8 cellular contexts compared by ENCODE assay signal in genomic region chr1:206479164-206480125, GRCh38. TPM values are rescaled to one million over a fixed set of nuclear protein-coding genes. Genes with fewer than 3 reads are reported as not detected.
DNase-seq lines count a peak whose midpoint lies in the region; ATAC-seq and TF ChIP-seq lines count a peak whose summit lies in the region.

No MANE protein-coding gene starts in this region.

- peak overlapping the region in 1 of 3 experiments; percentile 33 for H3K4me3 Mint-ChIP-seq in nephron

- H3K9me3 ChIP-seq in PC-9 (ENCODE audit: insufficient read depth, low read depth) (no peaks in the 10 kb centered on the region), esophagus muscularis mucosa (no peaks in the 10 kb centered on the region), thyroid gland (no peaks in the 10 kb centered on the region)

- WGBS in esophagus muscularis mucosa = 81% methylated on average over 14 of the region's 14 CpGs
- WGBS in thyroid gland, 2 donors = 59 to 73% methylated on average over 7 to 12 of the region's 14 CpGs

- POLR2A ChIA-PET in PC-9 (lab: Charles Lee; ENCODE audit: unreplicated experiment) = no interaction called here

- CTCF ChIA-PET in PC-9 (lab: Charles Lee) = interaction anchor here (0.6 to 1.2 kb wide), 6 partner anchors 9 to 364 kb away, joined by 3 to 12 read pairs (median 4); partner anchors contain the start of gene IKBKE

- no peak for TF ChIP-seq EP300 in esophagus muscularis mucosa (IDR thresholded peaks at IDR 0.05)

- peaks cover 19% of the 10 kb centered on the region for H3K36me3 Mint-ChIP-seq in nephron (ENCODE audit: low read depth)

- peaks cover 6% of the 10 kb centered on the region for H3K4me1 Mint-ChIP-seq in nephron

- H3K36me3 ChIP-seq in PC-9 (ENCODE audit: low read depth) = peaks cover 6% of the 10 kb centered on the region; the same call in 1 of the 2 replicates
- peaks cover 0 to 38% (median 9%) of the 10 kb centered on the region in 4 donors for H3K36me3 ChIP-seq in esophagus muscularis mucosa
- no peaks in the 10 kb centered on the region for H3K36me3 ChIP-seq in thyroid gland

- ATAC-seq in HG03432 (IDR thresholded peaks at IDR 0.05; ENCODE audit: unreplicated experiment) = no peak

- no peak overlapping the region for H2AFZ ChIP-seq in PC-9

- no peaks in the 10 kb centered on the region for H3K9me3 Mint-ChIP-seq in nephron

- BruUV-seq in PC-9 (replicated peaks; lab: Mats Ljungman, UMichigan) = no TSS peak

- H3K27me3 ChIP-seq in PC-9 (ENCODE audit: insufficient read depth, low read depth) = no peaks in the 10 kb centered on the region
- no peaks in the 10 kb centered on the region for H3K27me3 ChIP-seq in esophagus muscularis mucosa
- no peaks in the 10 kb centered on the region for H3K27me3 ChIP-seq in thyroid gland

- H3K9me2 ChIP-seq in PC-9 (ENCODE audit: insufficient read depth) = no peaks in the 10 kb centered on the region

- TF ChIP-seq CTCF in PC-9 (conservative IDR thresholded peaks at IDR 0.05) (peak; percentile 93), esophagus muscularis mucosa (IDR thresholded peaks at IDR 0.05) (peak; percentile 77 to 83 (median 77)), nephron (IDR thresholded peaks at IDR 0.05; ENCODE audit: unreplicated experiment in 3 of 3) (peak; percentile 64 to 84 (median 80)), thyroid gland (IDR thresholded peaks at IDR 0.05) (peak; percentile 50 to 83 (median 66))

- peak overlapping the region; percentile 68 to 78 (median 70) for H3K27ac Mint-ChIP-seq in nephron

- TF ChIP-seq POLR2A in esophagus muscularis mucosa (IDR thresholded peaks at IDR 0.05; ENCODE audit: low read depth) (no peak), thyroid gland (IDR thresholded peaks at IDR 0.05) (no peak)

- H3F3A ChIP-seq in PC-9 (ENCODE audit: insufficient read depth, low read depth) = no peaks in the 10 kb centered on the region

- H3K4me2 ChIP-seq in PC-9 = no peak overlapping the region

- H3K4me3 ChIP-seq in Jurkat, Clone E6-1 (ENCODE audit: low read length) = no peak overlapping the region
- H3K4me3 ChIP-seq in PC-9 (no peak overlapping the region), esophagus muscularis mucosa (no peak overlapping the region), thyroid gland (replicated peaks in 1 of 3) (no peak overlapping the region)

- intact Hi-C loops in PC-9 (cut with micrococcal nuclease; ENCODE audit: unreplicated experiment) = loop anchor here (5.0 kb wide), 1 partner anchor 433 kb away; no protein-coding TSS in a partner anchor
- intact Hi-C loops in esophagus muscularis mucosa (cut with DNase I) = no loop called here
- intact Hi-C loops in thyroid gland (cut with DNase I) = loop anchor here (10.0 kb wide), 1 partner anchor 435 kb away; no protein-coding TSS in a partner anchor

- no peaks in the 10 kb centered on the region for H3K4me1 ChIP-seq in PC-9 (replicated peaks; ENCODE audit: insufficient read depth)
- H3K4me1 ChIP-seq in esophagus muscularis mucosa = peaks cover 0 to 4% (median 1%) of the 10 kb centered on the region in 4 donors
- H3K4me1 ChIP-seq in thyroid gland = no peaks in the 10 kb centered on the region

- H3K79me2 ChIP-seq in PC-9 (ENCODE audit: low read depth) = no peaks in the 10 kb centered on the region

- H3K27me3 Mint-ChIP-seq in nephron (ENCODE audit: low read depth) = peaks cover 3% of the 10 kb centered on the region

- no peak overlapping the region for H3K27ac ChIP-seq in PC-9
- H3K27ac ChIP-seq in esophagus muscularis mucosa (replicated peaks in 1 of 4) = no peak overlapping the region
- H3K27ac ChIP-seq in thyroid gland = no peak overlapping the region

- H4K20me1 ChIP-seq in PC-9 (ENCODE audit: insufficient read depth) = peaks cover 3% of the 10 kb centered on the region; the same call in 1 of the 2 replicates

- peak; percentile 46 for DNase-seq in DMS153 (lab: John Stamatoyannopoulos, UW)
- DNase-seq in Jurkat, Clone E6-1 (ENCODE audit: low read depth, low spot score) = peak; percentile 70
- DNase-seq in PC-9 = peak; percentile 51 to 63
- DNase-seq in activated T-cell treated with anti-CD3 and anti-CD28 coated beads for 48 hours (ENCODE audit: low read depth) = peak; percentile 47
- DNase-seq in esophagus muscularis mucosa (ENCODE audit: extremely low spot score) = no peak
- DNase-seq in thyroid gland = peak; percentile 76 to 77

RNA-seq across cellular contexts. Expression of gene IKBKE, which starts 9.2 kb away (rescaled TPM):
- polyA plus RNA-seq in Jurkat, Clone E6-1 (2012; ENCODE audit: insufficient read depth, insufficient read length) = 11.3 TPM
- total RNA-seq in PC-9 (2021) (12.5 and 12.6 TPM in 2 replicates), esophagus muscularis mucosa (1 to 10 TPM; 1.4 to 2.5 (median 2.3) TPM), thyroid gland (10 to 100 TPM in 1 of 4 donors, 1 to 10 TPM in 3; 4.7 to 10.5 (median 9.4) TPM)

RNA-seq across cellular contexts. Expression of gene RASSF5, which starts 27.9 kb away (rescaled TPM):
- 69.3 TPM for polyA plus RNA-seq in Jurkat, Clone E6-1 (2012; ENCODE audit: insufficient read depth, insufficient read length)
- 12.4 and 17.6 TPM in 2 replicates for total RNA-seq in PC-9 (2021)
- total RNA-seq in esophagus muscularis mucosa = 10 to 100 TPM in 3 of 4 donors, 1 to 10 TPM in 1; 6.6 to 23.0 (median 10.5) TPM
- 10 to 100 TPM; 14.0 to 16.4 (median 14.5) TPM for total RNA-seq in thyroid gland
